Comparison of ENCODE assay signal across 35 cellular contexts in the genomic region with DNA sequence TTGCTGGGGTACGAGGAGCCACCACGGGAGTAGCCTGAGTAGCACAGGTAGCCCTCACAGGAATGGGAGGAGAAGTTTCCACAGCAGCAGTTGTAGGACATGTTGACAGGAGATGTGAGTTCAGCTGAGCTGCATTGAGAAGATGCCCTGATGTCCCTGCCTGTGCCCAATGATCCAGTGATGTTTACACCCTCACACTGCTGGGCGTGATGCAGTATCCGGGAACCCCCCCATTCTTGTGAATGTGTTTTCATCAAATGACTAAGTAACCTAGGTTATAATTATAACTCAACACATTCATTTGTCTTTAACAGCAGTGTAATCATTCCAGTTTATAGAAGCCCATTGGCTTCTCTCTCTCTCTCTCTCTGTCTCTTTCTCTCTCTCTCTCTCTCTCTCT. TPM values are rescaled to one million over a fixed set of nuclear protein-coding genes. Genes with fewer than 3 reads are reported as not detected.
"Had no signal": no experiment of that assay in that cellular context is flagged by ENCODE, and none has a peak within 500 bp of the region (broad histone marks: within the 10 kb centered on the region; RNA-seq: fewer than 3 reads in every experiment).

A gene with protein sequence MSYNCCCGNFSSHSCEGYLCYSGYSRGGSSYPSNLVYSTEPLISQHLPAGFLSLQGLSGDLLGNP (minus strand): TSS at position 101 of the 400 bp plus-strand sequence. CDS start 0 bp downstream, at position 101.

- H3K9me3 ChIP-seq: body of pancreas, heart left ventricle, pancreas, prostate gland, testis, transverse colon had no signal

- DNase-seq: activated CD4-positive, alpha-beta T cell treated with anti-CD3 and anti-CD28 coated beads for 1 hour; activated CD4-positive, alpha-beta T cell treated with anti-CD3 and anti-CD28 coated beads, Interleukin-2, amount 50 U/mL, for 1 hour; activated CD8-positive, alpha-beta T cell treated with anti-CD3 and anti-CD28 coated beads for 36 hours; activated naive CD4-positive, alpha-beta T cell treated with Interleukin-2 at 50 U/mL for 16 hours; activated T-cell treated with anti-CD3 and anti-CD28 coated beads, Interleukin-2, amount 50 U/mL, for 4 hours; aorta; body of pancreas; cerebellar nuclear complex; endodermal cell; foreskin fibroblast; heart left ventricle; hypothalamus; immature natural killer cell; kidney; left colon; mammary epithelial cell; retina; stimulated activated CD4-positive, alpha-beta T cell treated with anti-CD3 and anti-CD28 coated beads, Interleukin-1b, Interleukin-23, amount 100 ng/mL, for 48 hours; stimulated activated CD4-positive, alpha-beta T cell treated with anti-CD3 and anti-CD28 coated beads, Interleukin-4, amount 100 ng/mL, for 4 hours; stimulated activated CD8-positive, alpha-beta memory T cell treated with anti-CD3 and anti-CD28 coated beads, Interleukin-4, amount 100 ng/mL, for 48 hours; stimulated activated naive B cell treated with anti-CD40 and anti-IgM and Interleukin-4, amounts not matched to agents 10 μg/mL and 1 μg/mL and 100 μg/mL, for 72 hours; testis; transverse colon had no signal

- H3K27ac Mint-ChIP-seq: activated CD8-positive, alpha-beta T cell treated with anti-CD3 and anti-CD28 coated beads for 36 hours; activated naive CD8-positive, alpha-beta T cell; endodermal cell; immature natural killer cell; nephron; stimulated activated naive B cell treated with anti-CD40 and anti-IgM and Interleukin-4, amounts not matched to agents 10 μg/mL and 1 μg/mL and 100 μg/mL, for 72 hours; WTC11 had no signal

- H3K4me1 Mint-ChIP-seq: immature natural killer cell; nephron; stimulated activated naive B cell treated with anti-CD40 and anti-IgM and Interleukin-4, amounts not matched to agents 10 μg/mL and 1 μg/mL and 100 μg/mL, for 72 hours had no signal

- H3K4me3 Mint-ChIP-seq: activated CD8-positive, alpha-beta T cell treated with anti-CD3 and anti-CD28 coated beads for 36 hours; activated naive CD8-positive, alpha-beta T cell; activated T-cell treated with anti-CD3 and anti-CD28 coated beads, Interleukin-2, amount 50 U/mL, for 4 hours; endodermal cell; immature natural killer cell; nephron; stimulated activated naive B cell treated with anti-CD40 and anti-IgM and Interleukin-4, amounts not matched to agents 10 μg/mL and 1 μg/mL and 100 μg/mL, for 72 hours; WTC11 had no signal

- H3K27me3 Mint-ChIP-seq: activated CD8-positive, alpha-beta T cell treated with anti-CD3 and anti-CD28 coated beads for 36 hours; stimulated activated naive B cell treated with anti-CD40 and anti-IgM and Interleukin-4, amounts not matched to agents 10 μg/mL and 1 μg/mL and 100 μg/mL, for 72 hours had no signal

- H3K36me3 ChIP-seq: heart left ventricle, pancreas, prostate gland, transverse colon had no signal

- H3K36me3 Mint-ChIP-seq: activated naive CD8-positive, alpha-beta T cell; stimulated activated naive B cell treated with anti-CD40 and anti-IgM and Interleukin-4, amounts not matched to agents 10 μg/mL and 1 μg/mL and 100 μg/mL, for 72 hours; WTC11 had no signal

- H3K4me3 ChIP-seq: body of pancreas, coronary artery, heart left ventricle, pancreas, prostate gland, smooth muscle cell, testis, transverse colon had no signal

- ATAC-seq: activated CD8-positive, alpha-beta T cell treated with anti-CD3 and anti-CD28 coated beads for 36 hours; body of pancreas; esophagus mucosa; heart left ventricle; left colon; pancreas; WTC11 had no signal

- H3K27me3 ChIP-seq: body of pancreas, heart left ventricle, pancreas, testis, transverse colon had no signal

- H3K4me1 ChIP-seq: body of pancreas, heart left ventricle, pancreas, prostate gland, testis, transverse colon had no signal

- H3K9me3 Mint-ChIP-seq: activated CD8-positive, alpha-beta T cell treated with anti-CD3 and anti-CD28 coated beads for 36 hours; activated T-cell treated with anti-CD3 and anti-CD28 coated beads, Interleukin-2, amount 50 U/mL, for 4 hours; endodermal cell had no signal

- H3K27ac ChIP-seq: body of pancreas, coronary artery, heart left ventricle, pancreas, prostate gland, testis, transverse colon had no signal

RNA-seq across cellular contexts. Expression of the gene that starts here (rescaled TPM):
- total RNA-seq: activated CD8-positive, alpha-beta T cell treated with anti-CD3 and anti-CD28 coated beads for 36 hours; activated T-cell treated with anti-CD3 and anti-CD28 coated beads, Interleukin-2, amount 50 U/mL, for 4 hours; aorta; body of pancreas; endodermal cell; esophagus mucosa; heart left ventricle; kidney; left colon; liver; mammary epithelial cell; mucosa of gallbladder; pancreas; prostate gland; smooth muscle cell; testis; transverse colon; urinary bladder; WTC11 had no signal
- polyA plus RNA-seq: adipose tissue, aorta, heart left ventricle, immature natural killer cell, liver, mammary epithelial cell, pancreas, smooth muscle cell, urinary bladder had no signal
